In the genomic region with DNA sequence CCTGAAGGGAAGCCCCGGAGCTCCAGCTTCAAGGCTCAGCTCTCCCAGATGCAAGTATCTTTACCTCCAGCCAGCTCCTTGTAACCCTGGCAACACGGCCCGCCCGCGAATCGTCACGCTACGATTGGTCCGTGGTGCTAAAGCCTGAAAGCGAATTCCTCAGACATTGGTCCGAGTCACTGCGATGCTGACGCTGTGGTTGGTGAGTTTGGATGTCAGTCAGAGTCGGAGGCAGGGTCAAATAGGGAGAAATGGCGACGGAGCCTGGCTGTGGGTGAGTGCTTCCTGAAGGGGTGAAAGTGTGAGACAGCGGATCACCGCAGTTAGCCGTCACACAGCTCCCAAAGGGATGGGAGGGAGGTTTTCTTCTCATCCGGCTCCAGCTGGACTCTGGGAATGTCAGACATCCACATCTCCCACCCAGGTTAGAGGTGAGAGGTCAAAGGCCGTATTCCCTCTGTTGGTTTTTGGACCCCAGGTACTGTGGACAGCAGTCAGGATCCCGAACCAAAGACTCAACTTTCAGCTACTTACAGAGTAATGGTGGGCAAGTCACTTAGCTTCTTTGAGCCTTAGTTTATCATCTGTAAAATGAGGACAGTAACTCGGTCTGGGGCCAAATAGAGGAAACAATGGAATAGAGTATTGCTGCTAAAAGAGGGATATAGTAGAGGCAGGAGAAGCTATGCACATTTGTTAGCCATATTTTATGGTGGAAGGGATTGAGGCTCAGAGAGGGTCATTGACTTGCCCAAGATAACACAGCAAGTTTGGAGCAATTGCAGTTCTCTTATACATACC, we compare ENCODE assay signal across 1 cellular context.
TF ChIP-seq lines count a peak whose summit lies in the region.

TSS of gene ZSWIM1 (plus strand) at position 240 of the 801 bp plus-strand sequence. CDS start 1,366 bp downstream, outside the sequence.

TF ChIP-seq in liver, 16 proteins besides CTCF, POLR2A, EP300 and RAD21 (continued from another document):
- TF ChIP-seq, protein P1, sequence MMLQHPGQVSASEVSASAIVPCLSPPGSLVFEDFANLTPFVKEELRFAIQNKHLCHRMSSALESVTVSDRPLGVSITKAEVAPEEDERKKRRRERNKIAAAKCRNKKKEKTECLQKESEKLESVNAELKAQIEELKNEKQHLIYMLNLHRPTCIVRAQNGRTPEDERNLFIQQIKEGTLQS (IDR thresholded peaks at IDR 0.05) = no peak
- TF ChIP-seq, protein P2, sequence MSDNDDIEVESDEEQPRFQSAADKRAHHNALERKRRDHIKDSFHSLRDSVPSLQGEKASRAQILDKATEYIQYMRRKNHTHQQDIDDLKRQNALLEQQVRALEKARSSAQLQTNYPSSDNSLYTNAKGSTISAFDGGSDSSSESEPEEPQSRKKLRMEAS (IDR thresholded peaks at IDR 0.05) = no peak
